In genomic region chr6:1636971-1637871, GRCh38 we compare ENCODE assay signal across 14 cellular contexts. TPM values are rescaled to one million over a fixed set of nuclear protein-coding genes. Genes with fewer than 3 reads are reported as not detected.
DNase-seq lines count a peak whose midpoint lies in the region; ATAC-seq and TF ChIP-seq lines count a peak whose summit lies in the region.
"Had no signal": no experiment of that assay in that cellular context is flagged by ENCODE, and none has a peak within 500 bp of the region (broad histone marks: within the 10 kb centered on the region; RNA-seq: fewer than 3 reads in every experiment).

No MANE protein-coding gene starts in this region.

- no peaks in the 10 kb centered on the region for H3K79me2 ChIP-seq in PC-9 (ENCODE audit: low read depth)

- peaks cover 12% of the 10 kb centered on the region for H3K27me3 Mint-ChIP-seq in activated naive CD8-positive, alpha-beta T cell treated with anti-CD3 and anti-CD28 coated beads for 36 hours
- peaks cover 0 to 3% of the 10 kb centered on the region in 2 donors for H3K27me3 Mint-ChIP-seq in CD4-positive, alpha-beta memory T cell
- H3K27me3 Mint-ChIP-seq: central memory CD8-positive, alpha-beta T cell had no signal

- no peaks in the 10 kb centered on the region for H3K9me3 Mint-ChIP-seq in activated naive CD8-positive, alpha-beta T cell treated with anti-CD3 and anti-CD28 coated beads for 36 hours
- H3K9me3 Mint-ChIP-seq in CD4-positive, alpha-beta memory T cell: no peaks in the 10 kb centered on the region
- H3K9me3 Mint-ChIP-seq: activated T-cell treated with anti-CD3 and anti-CD28 coated beads, Interleukin-2, amount 50 U/mL, for 4 hours; central memory CD8-positive, alpha-beta T cell had no signal

- no peaks in the 10 kb centered on the region for H3K36me3 ChIP-seq in BLaER1
- H3K36me3 ChIP-seq in PC-9 (ENCODE audit: low read depth): no peaks in the 10 kb centered on the region
- no peaks in the 10 kb centered on the region for H3K36me3 ChIP-seq in CD4-positive, alpha-beta memory T cell (ENCODE audit: insufficient read depth, low read length)
- H3K36me3 ChIP-seq: BE2C had no signal

- H3K4me1 ChIP-seq in BLaER1 (peaks cover 56% of the 10 kb centered on the region), PC-9 (replicated peaks; ENCODE audit: insufficient read depth) (peaks cover 55% of the 10 kb centered on the region)
- no peaks in the 10 kb centered on the region for H3K4me1 ChIP-seq in CD4-positive, alpha-beta memory T cell (ENCODE audit: insufficient read depth, low read length)

- ATAC-seq in left colon: peak; percentile 36

- CTCF ChIA-PET in PC-9 (lab: Charles Lee): no interaction called here
- CTCF ChIA-PET in CD4-positive, alpha-beta memory T cell (lab: Charles Lee; ENCODE audit: partially characterized antibody): no interaction called here

- H3K27me3 ChIP-seq in BLaER1 (no peaks in the 10 kb centered on the region), PC-9 (ENCODE audit: insufficient read depth, low read depth) (no peaks in the 10 kb centered on the region)
- H3K27me3 ChIP-seq in CD4-positive, alpha-beta memory T cell (ENCODE audit: insufficient read depth, low read length): no peaks in the 10 kb centered on the region
- H3K27me3 ChIP-seq: BE2C had no signal

- H3K36me3 Mint-ChIP-seq in activated naive CD8-positive, alpha-beta T cell treated with anti-CD3 and anti-CD28 coated beads for 36 hours: peaks cover 5% of the 10 kb centered on the region
- peaks cover 2 to 26% of the 10 kb centered on the region in 2 donors for H3K36me3 Mint-ChIP-seq in CD4-positive, alpha-beta memory T cell

- H3K4me3 Mint-ChIP-seq in activated naive CD8-positive, alpha-beta T cell treated with anti-CD3 and anti-CD28 coated beads for 36 hours: no peak overlapping the region
- no peak overlapping the region for H3K4me3 Mint-ChIP-seq in CD4-positive, alpha-beta memory T cell
- H3K4me3 Mint-ChIP-seq: activated T-cell treated with anti-CD3 and anti-CD28 coated beads, Interleukin-2, amount 50 U/mL, for 4 hours; central memory CD8-positive, alpha-beta T cell had no signal

- H3K27ac ChIP-seq in BLaER1 (peak overlapping the region; percentile 33), PC-9 (peak overlapping the region; percentile 76)
- H3K27ac ChIP-seq in CD4-positive, alpha-beta memory T cell (ENCODE audit: low read depth, low read length): no peak overlapping the region

- no peaks in the 10 kb centered on the region for H4K20me1 ChIP-seq in BLaER1
- H4K20me1 ChIP-seq in PC-9 (ENCODE audit: insufficient read depth): no peaks in the 10 kb centered on the region

- no peaks in the 10 kb centered on the region for H3K4me1 Mint-ChIP-seq in activated naive CD8-positive, alpha-beta T cell treated with anti-CD3 and anti-CD28 coated beads for 36 hours
- H3K4me1 Mint-ChIP-seq in CD4-positive, alpha-beta memory T cell: no peaks in the 10 kb centered on the region
- H3K4me1 Mint-ChIP-seq: central memory CD8-positive, alpha-beta T cell had no signal

- H3K9me3 ChIP-seq in BLaER1 (no peaks in the 10 kb centered on the region), PC-9 (ENCODE audit: insufficient read depth, low read depth) (no peaks in the 10 kb centered on the region)
- no peaks in the 10 kb centered on the region for H3K9me3 ChIP-seq in CD4-positive, alpha-beta memory T cell (ENCODE audit: control insufficient read depth in 1 of 2, low read length in 2 of 2)
- H3K9me3 ChIP-seq: BE2C had no signal

- H3K27ac Mint-ChIP-seq in activated naive CD8-positive, alpha-beta T cell treated with anti-CD3 and anti-CD28 coated beads for 36 hours: no peak overlapping the region
- no peak overlapping the region for H3K27ac Mint-ChIP-seq in CD4-positive, alpha-beta memory T cell

- POLR2A ChIA-PET in PC-9 (lab: Charles Lee; ENCODE audit: unreplicated experiment): interaction anchor here (0.5 to 0.6 kb wide), 2 partner anchors 35 to 164 kb away, joined by 5 to 14 read pairs; no protein-coding TSS in a partner anchor
- POLR2A ChIA-PET in CD4-positive, alpha-beta memory T cell (lab: Charles Lee; ENCODE audit: partially characterized antibody): no interaction called here

- H3K4me2 ChIP-seq in BLaER1 (peak overlapping the region; percentile 64), PC-9 (peak overlapping the region; percentile 59)

- DNase-seq in HK-2 (ENCODE audit: unreplicated experiment) (peak; percentile 49), PC-9 (peak; percentile 89 to 90), left colon (no peak), COLO829 (ENCODE audit: low spot score) (no peak), OCI-M2 (lab: John Stamatoyannopoulos, UW; ENCODE audit: unreplicated experiment) (no peak)
- no peak for DNase-seq in activated naive CD8-positive, alpha-beta T cell treated with anti-CD3 and anti-CD28 coated beads for 36 hours
- no peak for DNase-seq in CD4-positive, alpha-beta memory T cell
- DNase-seq: activated T-cell treated with anti-CD3 and anti-CD28 coated beads, Interleukin-2, amount 50 U/mL, for 4 hours; BE2C; NCI-H2227 treated with DMSO at 0.1 percent for 48 hours; T1000 had no signal

- no peaks in the 10 kb centered on the region for H3K9me2 ChIP-seq in PC-9 (ENCODE audit: insufficient read depth)

- H3K4me3 ChIP-seq in BLaER1: no peak overlapping the region
- H3K4me3 ChIP-seq in PC-9: no peak overlapping the region
- H3K4me3 ChIP-seq in CD4-positive, alpha-beta memory T cell (ENCODE audit: low read length in 2 of 2): no peak overlapping the region
- H3K4me3 ChIP-seq: skin epidermis had no signal

- peaks cover 22% of the 10 kb centered on the region; the same call in 1 of the 2 replicates for H3F3A ChIP-seq in PC-9 (ENCODE audit: insufficient read depth, low read depth)

- no peak overlapping the region for H2AFZ ChIP-seq in PC-9

- H3K9ac ChIP-seq in BLaER1: 0 out of 2 replicates have a peak overlapping the region, but pooled peaks have one; percentile 3

- no peak for TF ChIP-seq CTCF in PC-9 (conservative IDR thresholded peaks at IDR 0.05)

- no TSS peak for BruUV-seq in PC-9 (replicated peaks; lab: Mats Ljungman, UMichigan)

- intact Hi-C loops in PC-9 (cut with micrococcal nuclease; ENCODE audit: unreplicated experiment) (loop anchor here (2.0 kb wide), 3 partner anchors 24 to 130 kb away; no protein-coding TSS in a partner anchor), left colon (cut with DNase I, micrococcal nuclease) (no loop called here)
- intact Hi-C loops in CD4-positive, alpha-beta memory T cell (cut with micrococcal nuclease): no loop called here

RNA-seq across cellular contexts. Expression of gene FOXC1, which starts 27.5 kb away (rescaled TPM):
- total RNA-seq in PC-9 (2021) (16.2 and 18.6 TPM in 2 replicates), left colon (1 to 10 TPM in 1 of 2 donors, under 1 TPM in 1; 0.82 to 1.5 TPM)
- total RNA-seq in activated naive CD8-positive, alpha-beta T cell treated with anti-CD3 and anti-CD28 coated beads for 36 hours: not detected
- not detected for total RNA-seq in CD4-positive, alpha-beta memory T cell
- not detected for polyA plus RNA-seq in CD4-positive, alpha-beta memory T cell

Comparison
In these comparisons a context has a peak if more than half of its experiments do, and no peak if none do; other contexts are left out.
1. DNase-seq: peak in HK-2 (single experiment) and PC-9 (2 of 2); none in left colon (0 of 2), activated naive CD8-positive, alpha-beta T cell treated with anti-CD3 and anti-CD28 coated beads for 36 hours (single experiment), COLO829 (single experiment), CD4-positive, alpha-beta memory T cell (0 of 5) and OCI-M2 (single experiment).